ENCODE assay signal across 17 cellular contexts in the genomic region with DNA sequence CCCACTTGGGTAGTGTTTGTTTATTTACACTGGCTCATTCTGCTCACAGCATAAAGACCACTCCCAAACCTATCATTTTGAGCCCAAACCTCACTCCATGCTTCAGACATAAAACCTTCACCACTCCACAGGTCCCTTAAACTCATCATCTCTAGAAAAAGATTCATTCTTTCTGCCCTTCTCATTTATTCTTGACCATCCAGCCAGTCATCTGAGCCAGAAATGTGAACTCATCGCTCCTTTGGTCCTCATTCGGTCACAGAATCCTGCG. TPM values are rescaled to one million over a fixed set of nuclear protein-coding genes. Genes with fewer than 3 reads are reported as not detected.
DNase-seq lines count a peak whose midpoint lies in the region; TF ChIP-seq lines count a peak whose summit lies in the region.
"Had no signal": no experiment of that assay in that cellular context is flagged by ENCODE, and none has a peak within 500 bp of the region (broad histone marks: within the 10 kb centered on the region; RNA-seq: fewer than 3 reads in every experiment).

No MANE protein-coding gene starts in this region.

- no peak overlapping the region for H3K27ac Mint-ChIP-seq in endothelial cell (ENCODE audit: unreplicated experiment)
- peak overlapping the region in 1 of 8 donors; percentile 37 for H3K27ac Mint-ChIP-seq in CD8-positive, alpha-beta memory T cell
- H3K27ac Mint-ChIP-seq: T-helper 2 cell treated with Interferon-gamma antibody and Interleukin-4, amounts not matched to agents 5 μg/mL and 100 μg/mL, for 36 hours had no signal

- CTCF ChIA-PET in CD8-positive, alpha-beta memory T cell (lab: Charles Lee) = no interaction called here

- peaks cover 33% of the 10 kb centered on the region for H3K36me3 Mint-ChIP-seq in endothelial cell (ENCODE audit: low read depth, unreplicated experiment)
- H3K36me3 Mint-ChIP-seq in CD8-positive, alpha-beta memory T cell = peaks cover 27 to 79% (median 30%) of the 10 kb centered on the region in 3 donors

- H3K9me3 ChIP-seq in CD8-positive, alpha-beta memory T cell (ENCODE audit: low read length) = no peaks in the 10 kb centered on the region
- H3K9me3 ChIP-seq: BE2C, SJSA1 had no signal

- no peak for TF ChIP-seq CTCF in endothelial cell (IDR thresholded peaks at IDR 0.05; ENCODE audit: unreplicated experiment)

- no peak overlapping the region for H3K27ac ChIP-seq in CD8-positive, alpha-beta memory T cell (ENCODE audit: low read depth, low read length)
- H3K27ac ChIP-seq: SJSA1 had no signal

- H3K4me3 ChIP-seq in CD8-positive, alpha-beta memory T cell (ENCODE audit: low read length) = no peak overlapping the region
- H3K4me3 ChIP-seq: SJSA1 had no signal

- DNase-seq in COR-L47 (lab: John Stamatoyannopoulos, UW) (peak; percentile 63), NCI-H1105 (lab: John Stamatoyannopoulos, UW) (peak; percentile 65), endothelial cell (ENCODE audit: low spot score) (no peak), hypothalamus (lab: John Stamatoyannopoulos, UW) (no peak), NCI-H1436 treated with DMSO at 0.1 percent for 48 hours (lab: John Stamatoyannopoulos, UW) (no peak), GF-D8 (lab: John Stamatoyannopoulos, UW) (no peak)
- DNase-seq in CD8-positive, alpha-beta memory T cell = no peak
- DNase-seq: BE2C, KBM-7, NCI-H1694 treated with DMSO at 0.1 percent for 48 hours, NCI-H226, Right ventricle myocardium superior, RPMI8226, T-helper 1 cell had no signal

- no peaks in the 10 kb centered on the region for H3K9me3 Mint-ChIP-seq in endothelial cell (ENCODE audit: unreplicated experiment)
- no peaks in the 10 kb centered on the region for H3K9me3 Mint-ChIP-seq in CD8-positive, alpha-beta memory T cell
- H3K9me3 Mint-ChIP-seq: T-helper 2 cell treated with Interferon-gamma antibody and Interleukin-4, amounts not matched to agents 5 μg/mL and 100 μg/mL, for 36 hours had no signal

- POLR2A ChIA-PET in CD8-positive, alpha-beta memory T cell (lab: Charles Lee) = no interaction called here

- no peaks in the 10 kb centered on the region for H3K4me1 Mint-ChIP-seq in endothelial cell (ENCODE audit: unreplicated experiment)
- H3K4me1 Mint-ChIP-seq in CD8-positive, alpha-beta memory T cell = no peaks in the 10 kb centered on the region

- H3K4me1 ChIP-seq in CD8-positive, alpha-beta memory T cell (ENCODE audit: insufficient read depth, low read length) = no peaks in the 10 kb centered on the region
- H3K4me1 ChIP-seq: BE2C had no signal

- H3K27me3 Mint-ChIP-seq in endothelial cell (ENCODE audit: unreplicated experiment) = peaks cover 2% of the 10 kb centered on the region
- no peaks in the 10 kb centered on the region for H3K27me3 Mint-ChIP-seq in CD8-positive, alpha-beta memory T cell

- H3K4me3 Mint-ChIP-seq in endothelial cell (ENCODE audit: unreplicated experiment) = peak overlapping the region; percentile 10
- H3K4me3 Mint-ChIP-seq in CD8-positive, alpha-beta memory T cell = no peak overlapping the region
- H3K4me3 Mint-ChIP-seq: T-helper 2 cell treated with Interferon-gamma antibody and Interleukin-4, amounts not matched to agents 5 μg/mL and 100 μg/mL, for 36 hours had no signal

- peaks cover 14% of the 10 kb centered on the region for H3K36me3 ChIP-seq in CD8-positive, alpha-beta memory T cell (ENCODE audit: insufficient read depth, low read length)
- H3K36me3 ChIP-seq: BE2C had no signal

- no peaks in the 10 kb centered on the region for H3K27me3 ChIP-seq in CD8-positive, alpha-beta memory T cell (ENCODE audit: insufficient read depth, low read length, poor library complexity, severe bottlenecking)
- H3K27me3 ChIP-seq: BE2C, SJSA1 had no signal

RNA-seq across cellular contexts. Expression of a gene that starts 12.4 kb away (rescaled TPM):
- 13.7 TPM for total RNA-seq in endothelial cell (ENCODE audit: unreplicated experiment)
- 1 to 10 TPM; 9.1 to 9.7 TPM for total RNA-seq in CD8-positive, alpha-beta memory T cell
- polyA plus RNA-seq in CD8-positive, alpha-beta memory T cell = 14.9 TPM

RNA-seq across cellular contexts. Expression of a gene that starts 12.7 kb away (rescaled TPM):
- 14.9 TPM for total RNA-seq in endothelial cell (ENCODE audit: unreplicated experiment)
- total RNA-seq in CD8-positive, alpha-beta memory T cell = 10 to 100 TPM; 12.6 to 13.4 TPM
- 0.84 TPM for polyA plus RNA-seq in CD8-positive, alpha-beta memory T cell

RNA-seq across cellular contexts. Expression of a gene that starts 20.0 kb away (rescaled TPM):
- total RNA-seq in endothelial cell (ENCODE audit: unreplicated experiment) = 0.64 TPM
- total RNA-seq in CD8-positive, alpha-beta memory T cell = under 1 TPM; 0.24 to 0.29 TPM
- polyA plus RNA-seq in CD8-positive, alpha-beta memory T cell = 0.81 TPM
- total RNA-seq: MCF 10A had no signal

Comparison
In these comparisons a context has a peak if more than half of its experiments do, and no peak if none do; other contexts are left out.
1. DNase-seq: peak in COR-L47 (single experiment) and NCI-H1105 (single experiment); none in endothelial cell (single experiment), CD8-positive, alpha-beta memory T cell (0 of 5), hypothalamus (0 of 51), NCI-H1436 treated with DMSO at 0.1 percent for 48 hours (single experiment) and GF-D8 (single experiment).